ENCODE assay signal across 8 cellular contexts in genomic region chr1:9292361-9293240, GRCh38. TPM values are rescaled to one million over a fixed set of nuclear protein-coding genes. Genes with fewer than 3 reads are reported as not detected.
DNase-seq lines count a peak whose midpoint lies in the region; ATAC-seq and TF ChIP-seq lines count a peak whose summit lies in the region.

Gene SPSB1, plus strand, starts transcription at chr1:9292894. Its CDS starts 62,998 bp downstream, at chr1:9355892.

- peaks cover 29% of the 10 kb centered on the region for H3K4me1 Mint-ChIP-seq in CD4-positive, alpha-beta T cell (ENCODE audit: low read depth)
- H3K4me1 Mint-ChIP-seq in GM23338, result peaks cover 11% of the 10 kb centered on the region; the same call in 2 of the 3 replicates

- H3K23ac ChIP-seq in mesendoderm (ENCODE audit: low read length), result peak within 1 kb of the TSS; percentile 11

- POLR2A ChIA-PET in CD4-positive, alpha-beta T cell (lab: Charles Lee), result interaction anchor here (1.0 kb wide), 1 partner anchor 163 kb away, joined by 3 read pairs; the partner anchor contains the start of gene GPR157

- peak within 1 kb of the TSS; percentile 89 for H3K18ac ChIP-seq in mesendoderm (ENCODE audit: low read length)

- peaks cover 5% of the 10 kb centered on the region for H3K36me3 Mint-ChIP-seq in CD4-positive, alpha-beta T cell (ENCODE audit: low read depth)
- H3K36me3 Mint-ChIP-seq in GM23338 (ENCODE audit: low read depth), result peaks cover 4% of the 10 kb centered on the region; the same call in 2 of the 3 replicates

- no peak within 1 kb of the TSS for H2BK5ac ChIP-seq in mesendoderm (ENCODE audit: low read length)

- H4K8ac ChIP-seq in mesendoderm (ENCODE audit: low read depth, low read length), result no peak within 1 kb of the TSS

- H3K4ac ChIP-seq in mesendoderm (ENCODE audit: low read depth, low read length), result peak within 1 kb of the TSS; percentile 88

- peak within 1 kb of the TSS; percentile 48 for H3K27ac Mint-ChIP-seq in CD4-positive, alpha-beta T cell
- H3K27ac Mint-ChIP-seq in GM23338, result no peak within 1 kb of the TSS

- peak within 1 kb of the TSS; percentile 86 for H3K4me3 Mint-ChIP-seq in CD4-positive, alpha-beta T cell
- H3K4me3 Mint-ChIP-seq in GM23338, result peak within 1 kb of the TSS; percentile 68

- H3K27ac ChIP-seq in CD4-positive, alpha-beta T cell (ENCODE audit: low read depth, low read length), result no peak within 1 kb of the TSS
- H3K27ac ChIP-seq in GM23338 (ENCODE audit: low read depth), result no peak within 1 kb of the TSS
- H3K27ac ChIP-seq in mesendoderm (ENCODE audit: low read depth, low read length), result peak within 1 kb of the TSS; percentile 14

- DNase-seq in CD4-positive, alpha-beta T cell, result peak; percentile 48 to 72 (median 58)
- DNase-seq in GM23338 (ENCODE audit: low spot score), result peak; percentile 81
- DNase-seq in NCI-H69 (lab: John Stamatoyannopoulos, UW), result peak; percentile 55
- DNase-seq in activated CD8-positive, alpha-beta memory T cell treated with anti-CD3 and anti-CD28 coated beads for 24 hours, result peak; percentile 78
- DNase-seq in mesendoderm, result peak; percentile 84
- DNase-seq in stimulated activated CD8-positive, alpha-beta memory T cell treated with anti-CD3 and anti-CD28 coated beads, Interleukin-2, amount 100 ng/mL, for 1 hour (ENCODE audit: low read depth in 2 of 2), result peak; percentile 16 to 48

- no peak within 1 kb of the TSS for H2BK15ac ChIP-seq in mesendoderm (replicated peaks; ENCODE audit: low read depth)

- ATAC-seq in CD4-positive, alpha-beta T cell (ENCODE audit: poor library complexity), result peak; percentile 62
- peak; percentile 84 for ATAC-seq in GM23338
- no peak for ATAC-seq in GM18858 (IDR thresholded peaks at IDR 0.05; ENCODE audit: unreplicated experiment)

- H3K4me1 ChIP-seq in GM23338 (ENCODE audit: insufficient read depth) (no peaks in the 10 kb centered on the region; the same call in 1 of the 2 replicates), endocrine pancreas (ENCODE audit: control insufficient read depth, insufficient read depth, low read length) (peaks cover 3% of the 10 kb centered on the region), mesendoderm (ENCODE audit: control insufficient read depth, low read depth, low read length) (no peaks in the 10 kb centered on the region)

- H3K27me3 Mint-ChIP-seq in CD4-positive, alpha-beta T cell, result no peaks in the 10 kb centered on the region
- peaks cover 10% of the 10 kb centered on the region for H3K27me3 Mint-ChIP-seq in GM23338 (ENCODE audit: insufficient read depth, low read depth, poor library complexity)

- intact Hi-C loops in CD4-positive, alpha-beta T cell (cut with DNase I, micrococcal nuclease), result loop anchor here in 1 of 2 experiments (5.0 kb wide), 3 partner anchors 55 to 295 kb away; partner anchors contain the start of genes GPR157 and TMEM201

- no peak within 1 kb of the TSS for H2AK5ac ChIP-seq in mesendoderm (ENCODE audit: low read length)

- H3K9me3 ChIP-seq in CD4-positive, alpha-beta T cell (ENCODE audit: control insufficient read depth, low read length), result peaks cover 9% of the 10 kb centered on the region
- peaks cover 3% of the 10 kb centered on the region for H3K9me3 ChIP-seq in endocrine pancreas (ENCODE audit: control insufficient read depth, low read length)

- peak within 1 kb of the TSS; percentile 81 for H3K56ac ChIP-seq in mesendoderm (ENCODE audit: low read length)

- H3F3A ChIP-seq in GM23338 (replicated peaks; ENCODE audit: low read depth), result 0 out of 2 replicates have a peak, but pooled peaks cover 7% of the 10 kb centered on the region

- no peaks in the 10 kb centered on the region; the same call in 1 of the 2 replicates for H4K20me1 ChIP-seq in GM23338 (replicated peaks; ENCODE audit: insufficient read depth)

- peak within 1 kb of the TSS; percentile 64 for H2BK120ac ChIP-seq in mesendoderm (ENCODE audit: low read depth, low read length)

- H3K9me2 ChIP-seq in GM23338 (ENCODE audit: insufficient read depth), result no peaks in the 10 kb centered on the region

- CTCF ChIA-PET in CD4-positive, alpha-beta T cell (lab: Charles Lee), result interaction anchor here (1.1 kb wide), 1 partner anchor 163 kb away, joined by 5 read pairs; no protein-coding TSS in a partner anchor

- H3K27me3 ChIP-seq in CD4-positive, alpha-beta T cell (ENCODE audit: control insufficient read depth, insufficient read depth, low read length), result no peaks in the 10 kb centered on the region
- H3K27me3 ChIP-seq in GM23338 (ENCODE audit: insufficient read depth), result peaks cover 28% of the 10 kb centered on the region
- no peaks in the 10 kb centered on the region for H3K27me3 ChIP-seq in endocrine pancreas (ENCODE audit: control insufficient read depth, insufficient read depth, low read length)
- H3K27me3 ChIP-seq in mesendoderm (ENCODE audit: insufficient read depth, low read length, poor library complexity), result no peaks in the 10 kb centered on the region

- H3K36me3 ChIP-seq in GM23338 (ENCODE audit: insufficient read depth) (no peaks in the 10 kb centered on the region), endocrine pancreas (ENCODE audit: control insufficient read depth, insufficient read depth, low read length) (no peaks in the 10 kb centered on the region), mesendoderm (ENCODE audit: control insufficient read depth, insufficient read depth, low read length) (no peaks in the 10 kb centered on the region)

- H3K79me2 ChIP-seq in GM23338 (replicated peaks; ENCODE audit: insufficient read depth), result no peaks in the 10 kb centered on the region
- H3K79me2 ChIP-seq in mesendoderm (ENCODE audit: control insufficient read depth, insufficient read depth, low read length), result peaks cover 12% of the 10 kb centered on the region

- TF ChIP-seq CTCF in CD4-positive, alpha-beta T cell (IDR thresholded peaks at IDR 0.05), result no peak
- TF ChIP-seq CTCF in GM23338 (conservative IDR thresholded peaks at IDR 0.05; ENCODE audit: low read depth in 2 of 2), result no peak

- H3K4me3 ChIP-seq in GM23338 (peak within 1 kb of the TSS; percentile 79), endocrine pancreas (ENCODE audit: control insufficient read depth, insufficient read depth, low read length) (peak within 1 kb of the TSS; percentile 85), mesendoderm (ENCODE audit: low read length) (peak within 1 kb of the TSS; percentile 44)

- WGBS in mesendoderm (ENCODE audit: extremely low coverage, insufficient coverage, low lambda C conversion rate), result no CpG with 5 or more reads among the region's 119 CpGs

- H3K9ac ChIP-seq in endocrine pancreas (ENCODE audit: control insufficient read depth, insufficient read depth, low read length) (peak within 1 kb of the TSS; percentile 54), mesendoderm (ENCODE audit: low read length) (peak within 1 kb of the TSS; percentile 67)

- H2AFZ ChIP-seq in GM23338, result peak within 1 kb of the TSS; percentile 90

- peaks cover 16% of the 10 kb centered on the region for H3K79me1 ChIP-seq in mesendoderm (ENCODE audit: low read length)

- peak within 1 kb of the TSS; percentile 90 for H3K4me2 ChIP-seq in GM23338
- peak within 1 kb of the TSS; percentile 69 for H3K4me2 ChIP-seq in mesendoderm (ENCODE audit: low read length)

- H4K5ac ChIP-seq in mesendoderm (ENCODE audit: low read length), result no peak within 1 kb of the TSS

- H3K9me3 Mint-ChIP-seq in CD4-positive, alpha-beta T cell, result peaks cover 3% of the 10 kb centered on the region
- H3K9me3 Mint-ChIP-seq in GM23338, result peaks cover 13% of the 10 kb centered on the region

TF ChIP-seq in GM23338, 12 proteins besides CTCF, POLR2A, EP300 and RAD21 (continues in another document):
- TF ChIP-seq POLR2AphosphoS5 (IDR thresholded peaks at IDR 0.05; ENCODE audit: low read depth) (peak; percentile 55), STAT1 (IDR thresholded peaks at IDR 0.05; ENCODE audit: unreplicated experiment) (no peak), REST (IDR thresholded peaks at IDR 0.05; ENCODE audit: unreplicated experiment) (no peak), EZH2 (IDR thresholded peaks at IDR 0.05; ENCODE audit: low read depth, unreplicated experiment) (no peak), CREB1 (CRISPR knock-in tag; IDR thresholded peaks at IDR 0.05; ENCODE audit: low read depth) (no peak)
- TF ChIP-seq, protein P1, sequence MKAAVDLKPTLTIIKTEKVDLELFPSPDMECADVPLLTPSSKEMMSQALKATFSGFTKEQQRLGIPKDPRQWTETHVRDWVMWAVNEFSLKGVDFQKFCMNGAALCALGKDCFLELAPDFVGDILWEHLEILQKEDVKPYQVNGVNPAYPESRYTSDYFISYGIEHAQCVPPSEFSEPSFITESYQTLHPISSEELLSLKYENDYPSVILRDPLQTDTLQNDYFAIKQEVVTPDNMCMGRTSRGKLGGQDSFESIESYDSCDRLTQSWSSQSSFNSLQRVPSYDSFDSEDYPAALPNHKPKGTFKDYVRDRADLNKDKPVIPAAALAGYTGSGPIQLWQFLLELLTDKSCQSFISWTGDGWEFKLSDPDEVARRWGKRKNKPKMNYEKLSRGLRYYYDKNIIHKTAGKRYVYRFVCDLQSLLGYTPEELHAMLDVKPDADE (IDR thresholded peaks at IDR 0.05), result no peak

RNA-seq across cellular contexts. Expression of gene SPSB1, which starts in this region (rescaled TPM):
- 1 to 10 TPM; 1.9 to 2.3 TPM for total RNA-seq in CD4-positive, alpha-beta T cell
- 6.8 and 7.6 TPM in 2 replicates for total RNA-seq in GM23338 (2014; rRNA removed; shearing (Covaris generic))
- 2.1 and 2.4 TPM in 2 replicates for polyA plus RNA-seq in GM23338 (2016; fragmentation: Nextera tagmentation; extraction: Ambion mirVana)
- 2.3 TPM for polyA plus RNA-seq in mesendoderm (2013, experiment 1 of 2)
- polyA plus RNA-seq in mesendoderm (2013, experiment 2 of 2), result 2.2 TPM

Comparison
In these comparisons a context has a peak if more than half of its experiments do, and no peak if none do; other contexts are left out.
1. DNase-seq: peak in every context shown above with its lines; median percentile 84 in mesendoderm; 81 in GM23338; 78 in activated CD8-positive, alpha-beta memory T cell treated with anti-CD3 and anti-CD28 coated beads for 24 hours; 58 in CD4-positive, alpha-beta T cell; 55 in NCI-H69; 32 in stimulated activated CD8-positive, alpha-beta memory T cell treated with anti-CD3 and anti-CD28 coated beads, Interleukin-2, amount 100 ng/mL, for 1 hour.